Comparison of ENCODE assay signal across 8 cellular contexts in the genomic region with DNA sequence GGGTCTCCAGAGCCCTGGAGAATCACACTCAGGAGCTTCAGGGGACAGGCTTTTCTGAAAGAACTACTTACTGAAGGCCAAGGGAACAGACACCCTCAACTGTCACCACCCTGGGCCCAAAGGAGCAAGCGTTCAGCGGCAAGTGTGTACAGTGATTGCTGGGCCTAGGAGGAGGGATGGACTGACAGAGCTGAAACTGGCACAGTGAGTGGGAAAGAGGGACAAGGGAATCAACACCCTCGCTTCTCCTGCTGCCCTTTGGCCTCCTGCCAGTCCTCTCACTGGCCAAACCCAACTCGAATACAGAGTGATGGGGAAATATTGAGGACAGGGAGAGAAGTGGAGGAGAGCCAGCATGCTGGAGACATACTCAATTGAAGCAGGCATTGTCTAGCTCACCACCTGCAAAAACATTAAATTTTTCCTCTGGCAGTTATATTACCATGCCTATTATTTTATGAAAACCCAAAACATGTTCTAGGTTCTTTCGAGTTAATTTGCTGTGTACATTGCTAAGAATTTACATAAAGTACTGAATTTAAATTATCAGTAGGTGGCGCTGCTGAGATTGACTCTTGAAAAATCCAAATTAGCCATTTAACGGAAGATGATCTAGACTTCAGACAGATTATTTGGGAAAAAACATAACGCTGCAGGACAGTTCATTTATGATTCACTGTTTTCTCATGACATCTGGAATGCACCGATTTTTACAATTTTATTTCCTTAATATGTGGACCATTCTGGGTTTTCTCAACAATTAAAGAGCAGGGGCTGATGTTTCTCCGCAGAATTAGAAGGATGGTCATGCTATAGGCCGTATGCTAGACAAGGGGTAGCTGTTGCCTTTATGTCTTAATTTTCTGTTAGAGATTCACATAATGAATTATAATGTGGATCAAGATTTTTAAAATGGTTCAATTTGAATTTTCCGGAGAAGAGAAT. TPM values are rescaled to one million over a fixed set of nuclear protein-coding genes. Genes with fewer than 3 reads are reported as not detected.
DNase-seq lines count a peak whose midpoint lies in the region; ATAC-seq, FAIRE-seq and TF ChIP-seq lines count a peak whose summit lies in the region.
"Had no signal": no experiment of that assay in that cellular context is flagged by ENCODE, and none has a peak within 500 bp of the region (broad histone marks: within the 10 kb centered on the region; RNA-seq: fewer than 3 reads in every experiment).

No MANE protein-coding gene starts in this region.

- H3K9me3 ChIP-seq in right atrium auricular region: no peaks in the 10 kb centered on the region
- H3K9me3 ChIP-seq in testis: no peaks in the 10 kb centered on the region
- no peaks in the 10 kb centered on the region for H3K9me3 ChIP-seq in aorta (ENCODE audit: control insufficient read depth, low read length)

- peak; percentile 41; the same call in 1 of the 2 replicates for TF ChIP-seq RAD21 in Ishikawa (IDR thresholded peaks at IDR 0.05; ENCODE audit: low read depth)

- H3K27ac ChIP-seq in right atrium auricular region (peak overlapping the region in 1 of 2 donors; percentile 65), testis (no peak overlapping the region), aorta (ENCODE audit: low read depth in 1 of 2, low read length in 2 of 2) (no peak overlapping the region)
- H3K27ac ChIP-seq: skin epidermis had no signal

- TF ChIP-seq CTCF in activated B cell treated with CpG ODN at 0.5 μM for 24 hours (IDR thresholded peaks at IDR 0.05) (peak; percentile 57), right atrium auricular region (IDR thresholded peaks at IDR 0.05) (peak; percentile 59 to 72), testis (IDR thresholded peaks at IDR 0.05) (peak in 2 of 3 experiments; percentile 51 to 65)

- no peak overlapping the region for H3K4me3 ChIP-seq in right atrium auricular region
- no peak overlapping the region for H3K4me3 ChIP-seq in testis
- H3K4me3 ChIP-seq in aorta (ENCODE audit: low read length in 2 of 2): no peak overlapping the region
- H3K4me3 ChIP-seq: skin epidermis had no signal

- TF ChIP-seq POLR2A in testis (IDR thresholded peaks at IDR 0.05): no peak

- H3K36me3 ChIP-seq in right atrium auricular region (no peaks in the 10 kb centered on the region), testis (ENCODE audit: low read depth, missing control alignments) (no peaks in the 10 kb centered on the region), aorta (ENCODE audit: control insufficient read depth in 1 of 2, insufficient read depth in 2 of 2, low read length in 1 of 2) (no peaks in the 10 kb centered on the region)

- H3K9me3 Mint-ChIP-seq in activated B cell treated with CpG ODN at 0.5 μM for 24 hours: no peaks in the 10 kb centered on the region

- WGBS in testis, 2 donors: 64 to 67% methylated on average over 12 of the region's 12 CpGs
- WGBS in aorta, 2 donors: 49 to 50% methylated on average over 12 of the region's 12 CpGs

- FAIRE-seq in G401.6 (lab: Jason Lieb, UNC): peak; percentile 95

- no peaks in the 10 kb centered on the region for H3K27me3 Mint-ChIP-seq in activated B cell treated with CpG ODN at 0.5 μM for 24 hours

- H3K4me1 ChIP-seq in right atrium auricular region (peaks cover 0 to 27% of the 10 kb centered on the region in 2 donors), testis (no peaks in the 10 kb centered on the region), aorta (ENCODE audit: control insufficient read depth in 1 of 2, insufficient read depth in 2 of 2, low read length in 2 of 2) (no peaks in the 10 kb centered on the region)

- POLR2A ChIA-PET in activated B cell treated with CpG ODN at 0.5 μM for 24 hours (lab: Charles Lee): interaction anchor here (0.5 kb wide), 1 partner anchor 124 kb away, joined by 4 read pairs; no protein-coding TSS in a partner anchor

- CTCF ChIA-PET in activated B cell treated with CpG ODN at 0.5 μM for 24 hours (lab: Charles Lee): interaction anchor here (1.4 kb wide), 1 partner anchor 130 kb away, joined by 3 read pairs; no protein-coding TSS in a partner anchor

- H3K4me1 Mint-ChIP-seq in activated B cell treated with CpG ODN at 0.5 μM for 24 hours: no peaks in the 10 kb centered on the region

- DNase-seq in activated B cell treated with CpG ODN at 0.5 μM for 24 hours (no peak), right atrium auricular region (ENCODE audit: low spot score) (no peak), testis (no peak), NCI-H187 treated with DMSO at 0.1 percent for 48 hours (lab: John Stamatoyannopoulos, UW) (no peak), aorta (no peak)

- no peak overlapping the region for H3K4me3 Mint-ChIP-seq in activated B cell treated with CpG ODN at 0.5 μM for 24 hours

- ATAC-seq in activated B cell treated with CpG ODN at 0.5 μM for 24 hours (ENCODE audit: low read depth): no peak
- ATAC-seq in aorta (ENCODE audit: low FRiP score): no peak

- H3K27ac Mint-ChIP-seq in activated B cell treated with CpG ODN at 0.5 μM for 24 hours: no peak overlapping the region

- H3K27me3 ChIP-seq in right atrium auricular region (no peaks in the 10 kb centered on the region), testis (no peaks in the 10 kb centered on the region), aorta (ENCODE audit: control insufficient read depth in 1 of 2, insufficient read depth in 2 of 2, low read length in 1 of 2) (no peaks in the 10 kb centered on the region)

- TF ChIP-seq EP300 in Ishikawa (IDR thresholded peaks at IDR 0.05; ENCODE audit: borderline replicate concordance): no peak

- intact Hi-C loops in activated B cell treated with CpG ODN at 0.5 μM for 24 hours (cut with micrococcal nuclease) (loop anchor here (1.0 to 2.0 kb wide), 3 partner anchors 368 to 576 kb away; no protein-coding TSS in a partner anchor), testis (cut with DNase I; ENCODE audit: low total_unique reads) (no loop called here), aorta (cut with DNase I) (loop anchor here in 1 of 2 donors (5.0 to 10.0 kb wide), 2 partner anchors 92 to 910 kb away; a partner anchor contains a TSS)

- no peaks in the 10 kb centered on the region for H3K36me3 Mint-ChIP-seq in activated B cell treated with CpG ODN at 0.5 μM for 24 hours (ENCODE audit: low read depth)

TF ChIP-seq in Ishikawa, 13 proteins besides CTCF, POLR2A, EP300 and RAD21:
- TF ChIP-seq TEAD4 (IDR thresholded peaks at IDR 0.05) (no peak), NFIC (IDR thresholded peaks at IDR 0.05) (no peak), EGR1 (IDR thresholded peaks at IDR 0.05) (no peak), YY1 (IDR thresholded peaks at IDR 0.05; ENCODE audit: low read depth) (no peak), FOXM1 (IDR thresholded peaks at IDR 0.05; ENCODE audit: borderline replicate concordance, low read depth) (no peak), ZBTB7A (IDR thresholded peaks at IDR 0.05; ENCODE audit: low read depth) (no peak), TCF12 (IDR thresholded peaks at IDR 0.05; ENCODE audit: low read depth) (no peak), TAF1 (IDR thresholded peaks at IDR 0.05; ENCODE audit: low read depth) (no peak), CEBPB (IDR thresholded peaks at IDR 0.05) (no peak), CREB1 (IDR thresholded peaks at IDR 0.05; ENCODE audit: low read depth) (no peak)
- TF ChIP-seq, protein P1, sequence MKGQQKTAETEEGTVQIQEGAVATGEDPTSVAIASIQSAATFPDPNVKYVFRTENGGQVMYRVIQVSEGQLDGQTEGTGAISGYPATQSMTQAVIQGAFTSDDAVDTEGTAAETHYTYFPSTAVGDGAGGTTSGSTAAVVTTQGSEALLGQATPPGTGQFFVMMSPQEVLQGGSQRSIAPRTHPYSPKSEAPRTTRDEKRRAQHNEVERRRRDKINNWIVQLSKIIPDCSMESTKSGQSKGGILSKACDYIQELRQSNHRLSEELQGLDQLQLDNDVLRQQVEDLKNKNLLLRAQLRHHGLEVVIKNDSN (IDR thresholded peaks at IDR 0.05): no peak
- TF ChIP-seq, protein P2, sequence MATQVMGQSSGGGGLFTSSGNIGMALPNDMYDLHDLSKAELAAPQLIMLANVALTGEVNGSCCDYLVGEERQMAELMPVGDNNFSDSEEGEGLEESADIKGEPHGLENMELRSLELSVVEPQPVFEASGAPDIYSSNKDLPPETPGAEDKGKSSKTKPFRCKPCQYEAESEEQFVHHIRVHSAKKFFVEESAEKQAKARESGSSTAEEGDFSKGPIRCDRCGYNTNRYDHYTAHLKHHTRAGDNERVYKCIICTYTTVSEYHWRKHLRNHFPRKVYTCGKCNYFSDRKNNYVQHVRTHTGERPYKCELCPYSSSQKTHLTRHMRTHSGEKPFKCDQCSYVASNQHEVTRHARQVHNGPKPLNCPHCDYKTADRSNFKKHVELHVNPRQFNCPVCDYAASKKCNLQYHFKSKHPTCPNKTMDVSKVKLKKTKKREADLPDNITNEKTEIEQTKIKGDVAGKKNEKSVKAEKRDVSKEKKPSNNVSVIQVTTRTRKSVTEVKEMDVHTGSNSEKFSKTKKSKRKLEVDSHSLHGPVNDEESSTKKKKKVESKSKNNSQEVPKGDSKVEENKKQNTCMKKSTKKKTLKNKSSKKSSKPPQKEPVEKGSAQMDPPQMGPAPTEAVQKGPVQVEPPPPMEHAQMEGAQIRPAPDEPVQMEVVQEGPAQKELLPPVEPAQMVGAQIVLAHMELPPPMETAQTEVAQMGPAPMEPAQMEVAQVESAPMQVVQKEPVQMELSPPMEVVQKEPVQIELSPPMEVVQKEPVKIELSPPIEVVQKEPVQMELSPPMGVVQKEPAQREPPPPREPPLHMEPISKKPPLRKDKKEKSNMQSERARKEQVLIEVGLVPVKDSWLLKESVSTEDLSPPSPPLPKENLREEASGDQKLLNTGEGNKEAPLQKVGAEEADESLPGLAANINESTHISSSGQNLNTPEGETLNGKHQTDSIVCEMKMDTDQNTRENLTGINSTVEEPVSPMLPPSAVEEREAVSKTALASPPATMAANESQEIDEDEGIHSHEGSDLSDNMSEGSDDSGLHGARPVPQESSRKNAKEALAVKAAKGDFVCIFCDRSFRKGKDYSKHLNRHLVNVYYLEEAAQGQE (IDR thresholded peaks at IDR 0.05; ENCODE audit: low read depth): no peak
- TF ChIP-seq, protein P3, sequence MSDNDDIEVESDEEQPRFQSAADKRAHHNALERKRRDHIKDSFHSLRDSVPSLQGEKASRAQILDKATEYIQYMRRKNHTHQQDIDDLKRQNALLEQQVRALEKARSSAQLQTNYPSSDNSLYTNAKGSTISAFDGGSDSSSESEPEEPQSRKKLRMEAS (IDR thresholded peaks at IDR 0.05): no peak

RNA-seq across cellular contexts. Expression of a gene that starts 14.7 kb away (rescaled TPM):
- total RNA-seq in activated B cell treated with CpG ODN at 0.5 μM for 24 hours: 0.09 and 0.10 TPM in 2 replicates
- under 1 TPM; 0.41 to 0.90 TPM for total RNA-seq in right atrium auricular region
- under 1 TPM; 0.43 to 0.47 TPM for total RNA-seq in testis
- 0.49 TPM for polyA plus RNA-seq in testis (ENCODE audit: insufficient read depth, low read depth, low replicate concordance)
- total RNA-seq in aorta: 1 to 10 TPM; 1.1 to 1.7 TPM
- polyA plus RNA-seq in aorta: 1 to 10 TPM in 1 of 2 donors, under 1 TPM in 1; 0.08 to 1.5 TPM
